ENCODE assay signal across 1 cellular context in genomic region chr12:106134294-106134949, GRCh38.
TF ChIP-seq lines count a peak whose summit lies in the region.

No MANE protein-coding gene starts in this region.

TF ChIP-seq in WTC11, 78 proteins besides CTCF, POLR2A, EP300 and RAD21 (continued from another document):
- TF ChIP-seq AFF4 (CRISPR knock-in tag; IDR thresholded peaks at IDR 0.05; ENCODE audit: borderline replicate concordance) (no peak), RORB (CRISPR knock-in tag; IDR thresholded peaks at IDR 0.05) (no peak), GTF2I (CRISPR knock-in tag; conservative IDR thresholded peaks at IDR 0.05) (no peak), NR3C1 (CRISPR knock-in tag; conservative IDR thresholded peaks at IDR 0.05; ENCODE audit: low read depth) (no peak), ZNF425 (CRISPR knock-in tag; conservative IDR thresholded peaks at IDR 0.05) (no peak), OVOL2 (CRISPR knock-in tag; IDR thresholded peaks at IDR 0.05; ENCODE audit: borderline replicate concordance) (no peak), TCF7 (CRISPR knock-in tag; IDR thresholded peaks at IDR 0.05; ENCODE audit: low read depth) (no peak), SMAD4 (CRISPR knock-in tag; IDR thresholded peaks at IDR 0.05) (no peak), ZBTB43 (CRISPR knock-in tag; IDR thresholded peaks at IDR 0.05) (no peak), ZBTB21 (CRISPR knock-in tag; IDR thresholded peaks at IDR 0.05; ENCODE audit: borderline replicate concordance) (no peak), ESRRA (CRISPR knock-in tag; IDR thresholded peaks at IDR 0.05; ENCODE audit: borderline replicate concordance) (no peak)
